ENCODE assay signal across 26 cellular contexts in genomic region chr7:138029126-138029525, GRCh38. TPM values are rescaled to one million over a fixed set of nuclear protein-coding genes. Genes with fewer than 3 reads are reported as not detected.
DNase-seq lines count a peak whose midpoint lies in the region; ATAC-seq and TF ChIP-seq lines count a peak whose summit lies in the region.
"Had no signal": no experiment of that assay in that cellular context is flagged by ENCODE, and none has a peak within 500 bp of the region (broad histone marks: within the 10 kb centered on the region; RNA-seq: fewer than 3 reads in every experiment).

No MANE protein-coding gene starts in this region.

- WGBS in endodermal cell (ENCODE audit: insufficient coverage in 1 of 2, insufficient read length in 1 of 2), 2 experiments, result 83 to 91% methylated on average over 2 to 4 of the region's 4 CpGs
- WGBS in trophoblast cell (ENCODE audit: extremely low coverage, insufficient coverage, insufficient read length), result no CpG with 5 or more reads among the region's 4 CpGs

- H3K4me2 ChIP-seq in GM23338 (no peak overlapping the region), trophoblast cell (ENCODE audit: low read length) (no peak overlapping the region), OCI-LY7 (ENCODE audit: low read length) (no peak overlapping the region)

- BruUV-seq in OCI-LY7 (replicated peaks; lab: Mats Ljungman, UMichigan), result no TSS peak

- H3K9me3 ChIP-seq in endodermal cell (ENCODE audit: control insufficient read depth, low read length), result peaks cover 84% of the 10 kb centered on the region
- H3K9me3 ChIP-seq in trophoblast cell (ENCODE audit: insufficient read depth, low read depth, low read length), result peaks cover 3% of the 10 kb centered on the region
- peaks cover 13% of the 10 kb centered on the region for H3K9me3 ChIP-seq in OCI-LY7 (ENCODE audit: low read length)
- H3K9me3 ChIP-seq: SJSA1 had no signal

- H2BK120ac ChIP-seq in trophoblast cell (ENCODE audit: insufficient read depth, low read length, poor library complexity), result peak overlapping the region; percentile 20

- H4K20me1 ChIP-seq in GM23338 (replicated peaks; ENCODE audit: insufficient read depth), result no peaks in the 10 kb centered on the region
- no peaks in the 10 kb centered on the region for H4K20me1 ChIP-seq in OCI-LY7 (ENCODE audit: insufficient read depth, low read length)
- H4K20me1 ChIP-seq: BLaER1 treated with 17β-estradiol and CSF1 and Interleukin-3, amounts not matched to agents 10 nM and 100 nM had no signal

- no peak overlapping the region for H2AK5ac ChIP-seq in trophoblast cell (ENCODE audit: low read length)

- H3K4me3 ChIP-seq in GM23338 (no peak overlapping the region), endodermal cell (ENCODE audit: low read length) (peak overlapping the region; percentile 50), trophoblast cell (ENCODE audit: low read depth, low read length) (no peak overlapping the region), OCI-LY7 (ENCODE audit: low read depth, low read length, poor library complexity, severe bottlenecking) (no peak overlapping the region)
- H3K4me3 ChIP-seq: BLaER1 treated with 17β-estradiol and CSF1 and Interleukin-3, amounts not matched to agents 10 nM and 100 nM; GM23248; SJSA1 had no signal

- no peak for DNase-seq in GM23338 (ENCODE audit: low spot score)
- DNase-seq in WTC11 (ENCODE audit: low spot score), result no peak
- no peak for DNase-seq in endodermal cell
- DNase-seq in trophoblast cell, result peak in 1 of 2 donors; percentile 43
- no peak for DNase-seq in activated CD8-positive, alpha-beta T cell treated with anti-CD3 and anti-CD28 coated beads, Interleukin-2, amount 10 ng/mL, durations not matched to agents 7 days and 5 days
- DNase-seq in OCI-LY7 (ENCODE audit: low spot score), result no peak
- no peak for DNase-seq in NCI-H2227 (lab: John Stamatoyannopoulos, UW; ENCODE audit: unreplicated experiment)
- DNase-seq: CD4-positive, alpha-beta T cell; GM23248; HCEC 1CT; NCI-H1105; NCI-H1436 treated with DMSO at 0.1 percent for 48 hours; NCI-H187 treated with DMSO at 0.1 percent for 48 hours; NCI-H2107; NCI-H446; NCI-H526; NK-92 treated with Interleukin-12 subunit alpha and Interleukin-12 subunit beta, amount 100 ng/mL, for 24 hours; Right ventricle myocardium superior; RPMI8226 had no signal

- intact Hi-C loops in OCI-LY7 (cut with micrococcal nuclease; ENCODE audit: unreplicated experiment), result no loop called here

- ATAC-seq in GM23338 (no peak), WTC11 (peak; percentile 9; the same call in 1 of the 2 replicates), HG02763 (IDR thresholded peaks at IDR 0.05; ENCODE audit: unreplicated experiment) (no peak)
- no peak for ATAC-seq in activated CD8-positive, alpha-beta T cell treated with anti-CD3 and anti-CD28 coated beads, Interleukin-2, amount 10 ng/mL, durations not matched to agents 7 days and 5 days

- peaks cover 27% of the 10 kb centered on the region for H3K4me1 Mint-ChIP-seq in GM23338
- H3K4me1 Mint-ChIP-seq in WTC11, result peaks cover 70% of the 10 kb centered on the region
- peaks cover 22% of the 10 kb centered on the region for H3K4me1 Mint-ChIP-seq in endodermal cell
- H3K4me1 Mint-ChIP-seq in activated CD8-positive, alpha-beta T cell treated with anti-CD3 and anti-CD28 coated beads, Interleukin-2, amount 10 ng/mL, durations not matched to agents 7 days and 5 days (ENCODE audit: low read depth), result peaks cover 3% of the 10 kb centered on the region

- H3K9me2 ChIP-seq in GM23338 (ENCODE audit: insufficient read depth) (0 out of 2 replicates have a peak, but pooled peaks cover 4% of the 10 kb centered on the region), OCI-LY7 (ENCODE audit: insufficient read depth, low read length) (no peaks in the 10 kb centered on the region)

- TF ChIP-seq CTCF in GM23338 (conservative IDR thresholded peaks at IDR 0.05; ENCODE audit: low read depth in 2 of 2) (no peak), WTC11 (IDR thresholded peaks at IDR 0.05) (no peak), endodermal cell (conservative IDR thresholded peaks at IDR 0.05) (no peak), OCI-LY7 (conservative IDR thresholded peaks at IDR 0.05; ENCODE audit: low read length) (no peak)

- H3K18ac ChIP-seq in trophoblast cell (ENCODE audit: low read length), result no peak overlapping the region

- no peak overlapping the region for H3K27ac Mint-ChIP-seq in GM23338
- peak overlapping the region; percentile 15; the same call in 1 of the 2 replicates for H3K27ac Mint-ChIP-seq in WTC11
- H3K27ac Mint-ChIP-seq in endodermal cell, result peak overlapping the region; percentile 78
- H3K27ac Mint-ChIP-seq in activated CD8-positive, alpha-beta T cell treated with anti-CD3 and anti-CD28 coated beads, Interleukin-2, amount 10 ng/mL, durations not matched to agents 7 days and 5 days, result no peak overlapping the region
- H3K27ac Mint-ChIP-seq: CD4-positive, alpha-beta T cell had no signal

- H4K12ac ChIP-seq in trophoblast cell (ENCODE audit: low read depth, low read length), result no peak overlapping the region

- no peak overlapping the region for H2BK12ac ChIP-seq in trophoblast cell (ENCODE audit: low read length)

- no peak overlapping the region for H3K23ac ChIP-seq in trophoblast cell (ENCODE audit: low read length)

- no peaks in the 10 kb centered on the region for H3K27me3 ChIP-seq in GM23338 (ENCODE audit: insufficient read depth)
- no peaks in the 10 kb centered on the region for H3K27me3 ChIP-seq in endodermal cell (ENCODE audit: control insufficient read depth, insufficient read depth, low read length, poor library complexity, severe bottlenecking)
- H3K27me3 ChIP-seq in trophoblast cell (ENCODE audit: insufficient read depth, low read length), result no peaks in the 10 kb centered on the region
- H3K27me3 ChIP-seq: BLaER1 treated with 17β-estradiol and CSF1 and Interleukin-3, amounts not matched to agents 10 nM and 100 nM; SJSA1 had no signal

- peaks cover 55% of the 10 kb centered on the region for H3K4me1 ChIP-seq in GM23338 (ENCODE audit: insufficient read depth)
- no peaks in the 10 kb centered on the region for H3K4me1 ChIP-seq in endodermal cell (ENCODE audit: control insufficient read depth, insufficient read depth, low read length)
- H3K4me1 ChIP-seq in trophoblast cell (ENCODE audit: control insufficient read depth in 1 of 2, insufficient read depth in 2 of 2, low read length in 2 of 2), result no peaks in the 10 kb centered on the region
- no peaks in the 10 kb centered on the region for H3K4me1 ChIP-seq in OCI-LY7 (ENCODE audit: insufficient read depth, low read length, poor library complexity, severe bottlenecking)
- H3K4me1 ChIP-seq: SJSA1 had no signal

- H3K9ac ChIP-seq in endodermal cell (ENCODE audit: extremely low read depth, low read length, poor library complexity, severe bottlenecking) (no peak overlapping the region), trophoblast cell (ENCODE audit: low read length) (no peak overlapping the region)
- H3K9ac ChIP-seq: BLaER1 treated with 17β-estradiol and CSF1 and Interleukin-3, amounts not matched to agents 10 nM and 100 nM; GM23248 had no signal

- no peak overlapping the region for H3K14ac ChIP-seq in trophoblast cell (ENCODE audit: low read length)

- peaks cover 5% of the 10 kb centered on the region for H3K27me3 Mint-ChIP-seq in GM23338 (ENCODE audit: insufficient read depth, low read depth, poor library complexity)
- H3K27me3 Mint-ChIP-seq in WTC11 (ENCODE audit: low read depth), result no peaks in the 10 kb centered on the region
- H3K27me3 Mint-ChIP-seq in endodermal cell (ENCODE audit: insufficient read depth), result no peaks in the 10 kb centered on the region
- H3K27me3 Mint-ChIP-seq in activated CD8-positive, alpha-beta T cell treated with anti-CD3 and anti-CD28 coated beads, Interleukin-2, amount 10 ng/mL, durations not matched to agents 7 days and 5 days (ENCODE audit: low read depth), result peaks cover 3% of the 10 kb centered on the region
- H3K27me3 Mint-ChIP-seq: CD4-positive, alpha-beta T cell; IgD-negative memory B cell had no signal

- H2BK5ac ChIP-seq in trophoblast cell (ENCODE audit: low read depth, low read length, poor library complexity), result no peak overlapping the region

- POLR2A ChIA-PET in WTC11 (lab: Charles Lee) (no interaction called here), OCI-LY7 (lab: Charles Lee) (no interaction called here)
- POLR2A ChIA-PET in activated CD8-positive, alpha-beta T cell treated with anti-CD3 and anti-CD28 coated beads, Interleukin-2, amount 10 ng/mL, durations not matched to agents 7 days and 5 days (lab: Charles Lee), result no interaction called here

- no peak overlapping the region for H3K4ac ChIP-seq in trophoblast cell (ENCODE audit: low read depth, low read length)

- H2AFZ ChIP-seq in GM23338 (peak overlapping the region; percentile 64; the same call in 1 of the 2 replicates), trophoblast cell (ENCODE audit: insufficient read depth, low read length, poor library complexity) (no peak overlapping the region), OCI-LY7 (ENCODE audit: low read length) (no peak overlapping the region)
- H2AFZ ChIP-seq: GM23248 had no signal

- CTCF ChIA-PET in WTC11 (lab: Charles Lee) (no interaction called here), OCI-LY7 (lab: Charles Lee; ENCODE audit: unreplicated experiment) (no interaction called here)
- CTCF ChIA-PET in activated CD8-positive, alpha-beta T cell treated with anti-CD3 and anti-CD28 coated beads, Interleukin-2, amount 10 ng/mL, durations not matched to agents 7 days and 5 days (lab: Charles Lee), result no interaction called here

- H3K79me2 ChIP-seq in GM23338 (replicated peaks; ENCODE audit: insufficient read depth), result no peaks in the 10 kb centered on the region
- H3K79me2 ChIP-seq in trophoblast cell (ENCODE audit: control insufficient read depth, insufficient read depth, low read length, poor library complexity), result no peaks in the 10 kb centered on the region
- H3K79me2 ChIP-seq in OCI-LY7 (ENCODE audit: insufficient read depth, low read depth, low read length), result no peaks in the 10 kb centered on the region

- peaks cover 3% of the 10 kb centered on the region for H3K79me1 ChIP-seq in trophoblast cell (ENCODE audit: low read length)

- H3K36me3 ChIP-seq in GM23338 (ENCODE audit: insufficient read depth) (peaks cover 4% of the 10 kb centered on the region; the same call in 1 of the 2 replicates), endodermal cell (ENCODE audit: control insufficient read depth, insufficient read depth, low read length) (no peaks in the 10 kb centered on the region), trophoblast cell (ENCODE audit: control insufficient read depth in 1 of 2, insufficient read depth in 2 of 2, low read length in 2 of 2) (peaks cover 0 to 2% of the 10 kb centered on the region in 2 experiments), OCI-LY7 (ENCODE audit: insufficient read depth, low read length) (no peaks in the 10 kb centered on the region)
- H3K36me3 ChIP-seq: BLaER1 treated with 17β-estradiol and CSF1 and Interleukin-3, amounts not matched to agents 10 nM and 100 nM; SJSA1 had no signal

- no peak overlapping the region for H4K91ac ChIP-seq in trophoblast cell (ENCODE audit: low read depth, low read length)

- H3K27ac ChIP-seq in GM23338 (ENCODE audit: low read depth), result 0 out of 2 replicates have a peak overlapping the region, but pooled peaks have one; percentile 41
- no peak overlapping the region for H3K27ac ChIP-seq in endodermal cell (ENCODE audit: low read depth, low read length)
- no peak overlapping the region for H3K27ac ChIP-seq in trophoblast cell (ENCODE audit: low read depth, low read length)
- H3K27ac ChIP-seq in OCI-LY7 (ENCODE audit: low read depth, low read length, poor library complexity, severe bottlenecking), result no peak overlapping the region
- H3K27ac ChIP-seq: BLaER1 treated with 17β-estradiol and CSF1 and Interleukin-3, amounts not matched to agents 10 nM and 100 nM; GM23248; SJSA1 had no signal

- H3K9me3 Mint-ChIP-seq in GM23338, result peaks cover 40% of the 10 kb centered on the region
- H3K9me3 Mint-ChIP-seq in WTC11, result peaks cover 38% of the 10 kb centered on the region
- peaks cover 74% of the 10 kb centered on the region for H3K9me3 Mint-ChIP-seq in endodermal cell
- H3K9me3 Mint-ChIP-seq in activated CD8-positive, alpha-beta T cell treated with anti-CD3 and anti-CD28 coated beads, Interleukin-2, amount 10 ng/mL, durations not matched to agents 7 days and 5 days (ENCODE audit: insufficient read depth), result peaks cover 5% of the 10 kb centered on the region

- H3K36me3 Mint-ChIP-seq in GM23338 (ENCODE audit: low read depth), result peaks cover 52% of the 10 kb centered on the region; the same call in 2 of the 3 replicates
- H3K36me3 Mint-ChIP-seq in WTC11, result peaks cover 30% of the 10 kb centered on the region
- peaks cover 18% of the 10 kb centered on the region for H3K36me3 Mint-ChIP-seq in endodermal cell (ENCODE audit: low read depth)
- H3K36me3 Mint-ChIP-seq in activated CD8-positive, alpha-beta T cell treated with anti-CD3 and anti-CD28 coated beads, Interleukin-2, amount 10 ng/mL, durations not matched to agents 7 days and 5 days (ENCODE audit: low read depth), result peaks cover 4% of the 10 kb centered on the region

- no peak overlapping the region for H4K8ac ChIP-seq in trophoblast cell (ENCODE audit: low read depth, low read length)

- H3F3A ChIP-seq in GM23338 (replicated peaks; ENCODE audit: low read depth), result no peaks in the 10 kb centered on the region; the same call in 1 of the 2 replicates

- H3K4me3 Mint-ChIP-seq in GM23338, result no peak overlapping the region
- H3K4me3 Mint-ChIP-seq in WTC11, result no peak overlapping the region
- no peak overlapping the region for H3K4me3 Mint-ChIP-seq in endodermal cell
- H3K4me3 Mint-ChIP-seq in activated CD8-positive, alpha-beta T cell treated with anti-CD3 and anti-CD28 coated beads, Interleukin-2, amount 10 ng/mL, durations not matched to agents 7 days and 5 days, result no peak overlapping the region
- H3K4me3 Mint-ChIP-seq: CD4-positive, alpha-beta T cell had no signal

RNA-seq across cellular contexts. Expression of gene CREB3L2, which starts 27.2 kb away (rescaled TPM):
- 27.1 and 29.3 TPM in 2 replicates for total RNA-seq in GM23338 (2014; rRNA removed; shearing (Covaris generic))
- 12.2 and 14.5 TPM in 2 replicates for polyA plus RNA-seq in GM23338 (2016; fragmentation: Nextera tagmentation; extraction: Ambion mirVana)
- 48.1 to 60.6 TPM (median 52.1 TPM) in 3 replicates for total RNA-seq in WTC11 (2021)
- total RNA-seq in endodermal cell, result 10 to 100 TPM; 48.2 to 80.2 TPM
- 28.1 TPM for polyA plus RNA-seq in endodermal cell (2013, experiment 1 of 2)
- 28.2 TPM for polyA plus RNA-seq in endodermal cell (2013, experiment 2 of 2)
- polyA plus RNA-seq in trophoblast cell (2013), result 134 and 136 TPM in 2 replicates
- 10 to 100 TPM; 24.7 to 25.9 TPM for total RNA-seq in activated CD8-positive, alpha-beta T cell treated with anti-CD3 and anti-CD28 coated beads, Interleukin-2, amount 10 ng/mL, durations not matched to agents 7 days and 5 days
- 22.7 and 35.4 TPM in 2 replicates for total RNA-seq in OCI-LY7 (2014; rRNA removed; shearing (Covaris generic))
- total RNA-seq in OCI-LY7 (2022), result 79.0 and 95.7 TPM in 2 replicates

RNA-seq across cellular contexts. Expression of gene AKR1D1, which starts 47.1 kb away (rescaled TPM):
- 0.14 TPM in 1 of 2 replicates, not detected in the other for total RNA-seq in GM23338 (2014; rRNA removed; shearing (Covaris generic))
- not detected in 2 replicates for polyA plus RNA-seq in GM23338 (2016; fragmentation: Nextera tagmentation; extraction: Ambion mirVana)
- total RNA-seq in WTC11 (2021), result 0.14 to 0.24 TPM (median 0.18 TPM) in 3 replicates
- not detected for total RNA-seq in endodermal cell
- 0.28 TPM for polyA plus RNA-seq in endodermal cell (2013, experiment 1 of 2)
- polyA plus RNA-seq in endodermal cell (2013, experiment 2 of 2), result 0.25 TPM
- 1.1 and 1.2 TPM in 2 replicates for polyA plus RNA-seq in trophoblast cell (2013)
- not detected for total RNA-seq in activated CD8-positive, alpha-beta T cell treated with anti-CD3 and anti-CD28 coated beads, Interleukin-2, amount 10 ng/mL, durations not matched to agents 7 days and 5 days
- total RNA-seq in OCI-LY7 (2014; rRNA removed; shearing (Covaris generic)), result not detected in 2 replicates
- total RNA-seq in OCI-LY7 (2022), result not detected in 2 replicates
- total RNA-seq: A172; CD4-positive, alpha-beta T cell; Daoy; G401; GM23248; Right ventricle myocardium superior; SJSA1 had no signal
- polyA plus RNA-seq: GM23248, IgD-negative memory B cell had no signal

Comparison
In these comparisons a context has a peak if more than half of its experiments do, and no peak if none do; other contexts are left out.
1. H3K27ac Mint-ChIP-seq: peak in WTC11 (single experiment) and endodermal cell (single experiment); none in GM23338 (single experiment) and activated CD8-positive, alpha-beta T cell treated with anti-CD3 and anti-CD28 coated beads, Interleukin-2, amount 10 ng/mL, durations not matched to agents 7 days and 5 days (single experiment).